Comparison of ENCODE assay signal across 8 cellular contexts in the genomic region with DNA sequence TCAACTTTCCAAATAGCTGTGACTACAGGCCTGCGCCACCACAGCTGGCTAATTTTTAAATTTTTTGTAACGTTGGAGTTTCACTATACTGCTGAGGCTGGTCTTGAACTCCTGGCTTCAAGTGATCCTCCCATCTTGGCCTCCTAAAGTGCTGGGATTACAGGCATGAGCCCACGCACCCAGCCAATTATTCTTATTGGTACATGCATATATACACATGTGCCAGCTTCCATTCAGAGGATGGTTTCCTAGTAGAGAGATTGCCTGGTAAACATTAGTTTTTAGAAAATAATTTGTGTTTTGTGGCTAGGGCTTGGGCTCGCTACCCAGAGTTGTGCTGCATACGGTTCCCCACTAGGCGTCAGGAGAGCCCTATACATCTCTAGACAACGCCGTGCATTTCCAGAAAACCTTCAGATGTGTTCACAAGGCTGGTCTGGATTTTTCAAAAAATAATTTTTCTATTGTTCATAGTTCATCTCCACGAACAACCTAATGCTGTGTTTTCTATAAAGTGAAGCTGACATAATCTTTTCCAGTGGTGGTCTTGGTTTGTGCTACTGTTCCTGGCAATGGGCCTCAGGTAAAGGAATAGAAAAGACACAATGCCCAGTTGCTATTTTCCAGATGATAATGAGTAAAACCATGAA. TPM values are rescaled to one million over a fixed set of nuclear protein-coding genes. Genes with fewer than 3 reads are reported as not detected.
DNase-seq lines count a peak whose midpoint lies in the region; ATAC-seq, FAIRE-seq and TF ChIP-seq lines count a peak whose summit lies in the region.

No MANE protein-coding gene starts in this region.

- no peaks in the 10 kb centered on the region for H3K27me3 ChIP-seq in adrenal gland
- no peaks in the 10 kb centered on the region for H3K27me3 ChIP-seq in prostate gland (replicated peaks; ENCODE audit: insufficient read depth)

- no peak for TF ChIP-seq POLR2A in adrenal gland (IDR thresholded peaks at IDR 0.05)
- TF ChIP-seq POLR2A in prostate gland (IDR thresholded peaks at IDR 0.05) = no peak

- FAIRE-seq in HTR-8/SVneo (lab: Jason Lieb, UNC) = no peak

- TF ChIP-seq CTCF in RWPE1 (conservative IDR thresholded peaks at IDR 0.05; ENCODE audit: low read depth) (peak; percentile 96), adrenal gland (IDR thresholded peaks at IDR 0.05) (peak; percentile 82 to 97 (median 93)), prostate gland (IDR thresholded peaks at IDR 0.05) (peak; percentile 58 to 88 (median 80))

- H3K9me3 ChIP-seq in adrenal gland (replicated peaks in 1 of 3) (no peaks in the 10 kb centered on the region), prostate gland (no peaks in the 10 kb centered on the region)

- DNase-seq in AG08395 (ENCODE audit: low spot score) (peak; percentile 79), HTR-8/SVneo (ENCODE audit: insufficient read length, low spot score) (peak; percentile 54), RWPE1 (ENCODE audit: low spot score) (peak; percentile 67), adrenal gland (peak; percentile 52 to 86 (median 71)), cardiac septum (ENCODE audit: low spot score) (peak; percentile 35), prostate gland (ENCODE audit: low spot score) (peak; percentile 57)

- POLR2A ChIA-PET in RWPE1 (lab: Yijun Ruan, JAX; ENCODE audit: low non-redundant PET) = interaction anchor here (0.7 kb wide), 1 partner anchor 311 kb away, joined by 4 read pairs; the partner anchor contains the start of genes CEP76 and PSMG2

- WGBS in adrenal gland, 4 donors = 6 to 12% (median 8%) methylated on average over 9 of the region's 9 CpGs
- WGBS in prostate gland = 12% methylated on average over 9 of the region's 9 CpGs

- CTCF ChIA-PET in RWPE1 (lab: Yijun Ruan, JAX) = interaction anchor here (0.5 to 3.1 kb wide), 11 partner anchors 12 to 494 kb away, joined by 3 to 21 read pairs (median 4); partner anchors contain the start of gene AFG3L2

- H3K36me3 ChIP-seq in adrenal gland (replicated peaks in 1 of 2) (no peaks in the 10 kb centered on the region), prostate gland (no peaks in the 10 kb centered on the region)

- intact Hi-C loops in adrenal gland (cut with DNase I) (loop anchor here (5.0 kb wide), 1 partner anchor 271 kb away; no protein-coding TSS in a partner anchor), cardiac septum (cut with DNase I) (loop anchor here (1.0 kb wide), 1 partner anchor 269 kb away; no protein-coding TSS in a partner anchor), prostate gland (cut with DNase I) (loop anchor here (2.0 to 10.0 kb wide), 2 partner anchors 269 to 553 kb away; partner anchors contain the start of gene SEH1L)

- no peaks in the 10 kb centered on the region for H3K4me1 ChIP-seq in adrenal gland (replicated peaks in 1 of 2)
- H3K4me1 ChIP-seq in prostate gland (replicated peaks) = no peaks in the 10 kb centered on the region

- peak; percentile 67 for ATAC-seq in GM18498 (IDR thresholded peaks at IDR 0.05; ENCODE audit: unreplicated experiment)
- ATAC-seq in GM18511 (IDR thresholded peaks at IDR 0.05; ENCODE audit: unreplicated experiment) = no peak

- H3K4me3 ChIP-seq in adrenal gland = no peak overlapping the region
- H3K4me3 ChIP-seq in prostate gland = no peak overlapping the region

- H3K27ac ChIP-seq in RWPE1 (no peak overlapping the region), adrenal gland (no peak overlapping the region), prostate gland (no peak overlapping the region)

RNA-seq across cellular contexts. Expression of gene AFG3L2, which starts 14.6 kb away (rescaled TPM):
- 10 to 100 TPM; 41.0 to 68.7 (median 47.4) TPM for total RNA-seq in adrenal gland
- 10 to 100 TPM; 15.6 to 59.2 (median 19.9) TPM for polyA plus RNA-seq in adrenal gland
- 110 TPM for total RNA-seq in cardiac septum
- total RNA-seq in prostate gland = 10 to 100 TPM; 39.7 to 51.5 TPM

RNA-seq across cellular contexts. Expression of gene PRELID3A, which starts 16.1 kb away (rescaled TPM):
- total RNA-seq in adrenal gland = 1 to 10 TPM; 1.8 to 8.0 (median 3.3) TPM
- 1 to 10 TPM; 2.8 to 5.5 (median 3.1) TPM for polyA plus RNA-seq in adrenal gland
- 2.9 TPM for total RNA-seq in cardiac septum
- 1 to 10 TPM; 1.3 to 6.9 TPM for total RNA-seq in prostate gland
